Comparison of ENCODE assay signal across 1 cellular context in genomic region chr2:20431772-20432171, GRCh38.
TF ChIP-seq lines count a peak whose summit lies in the region.

No MANE protein-coding gene starts in this region.

TF ChIP-seq in HepG2, 621 proteins besides CTCF, POLR2A, EP300 and RAD21 (continued from another document and continues in another):
- TF ChIP-seq, protein P1, sequence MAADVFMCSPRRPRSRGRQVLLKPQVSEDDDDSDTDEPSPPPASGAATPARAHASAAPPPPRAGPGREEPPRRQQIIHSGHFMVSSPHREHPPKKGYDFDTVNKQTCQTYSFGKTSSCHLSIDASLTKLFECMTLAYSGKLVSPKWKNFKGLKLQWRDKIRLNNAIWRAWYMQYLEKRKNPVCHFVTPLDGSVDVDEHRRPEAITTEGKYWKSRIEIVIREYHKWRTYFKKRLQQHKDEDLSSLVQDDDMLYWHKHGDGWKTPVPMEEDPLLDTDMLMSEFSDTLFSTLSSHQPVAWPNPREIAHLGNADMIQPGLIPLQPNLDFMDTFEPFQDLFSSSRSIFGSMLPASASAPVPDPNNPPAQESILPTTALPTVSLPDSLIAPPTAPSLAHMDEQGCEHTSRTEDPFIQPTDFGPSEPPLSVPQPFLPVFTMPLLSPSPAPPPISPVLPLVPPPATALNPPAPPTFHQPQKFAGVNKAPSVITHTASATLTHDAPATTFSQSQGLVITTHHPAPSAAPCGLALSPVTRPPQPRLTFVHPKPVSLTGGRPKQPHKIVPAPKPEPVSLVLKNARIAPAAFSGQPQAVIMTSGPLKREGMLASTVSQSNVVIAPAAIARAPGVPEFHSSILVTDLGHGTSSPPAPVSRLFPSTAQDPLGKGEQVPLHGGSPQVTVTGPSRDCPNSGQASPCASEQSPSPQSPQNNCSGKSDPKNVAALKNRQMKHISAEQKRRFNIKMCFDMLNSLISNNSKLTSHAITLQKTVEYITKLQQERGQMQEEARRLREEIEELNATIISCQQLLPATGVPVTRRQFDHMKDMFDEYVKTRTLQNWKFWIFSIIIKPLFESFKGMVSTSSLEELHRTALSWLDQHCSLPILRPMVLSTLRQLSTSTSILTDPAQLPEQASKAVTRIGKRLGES (CRISPR knock-in tag; IDR thresholded peaks at IDR 0.05; ENCODE audit: borderline replicate concordance) = no peak
- no peak for TF ChIP-seq TARDBP (CRISPR knock-in tag; IDR thresholded peaks at IDR 0.05)
- no peak for TF ChIP-seq ZNF180 (CRISPR knock-in tag; IDR thresholded peaks at IDR 0.05; ENCODE audit: borderline replicate concordance, low read depth)
- TF ChIP-seq ZNF75D (CRISPR knock-in tag; IDR thresholded peaks at IDR 0.05; ENCODE audit: borderline replicate concordance) = no peak
- TF ChIP-seq ZNF530 (CRISPR knock-in tag; IDR thresholded peaks at IDR 0.05; ENCODE audit: low read depth) = no peak
- TF ChIP-seq LCORL (IDR thresholded peaks at IDR 0.05) = no peak
- TF ChIP-seq LCORL (CRISPR knock-in tag; IDR thresholded peaks at IDR 0.05) = no peak
- TF ChIP-seq CHD2 (IDR thresholded peaks at IDR 0.05; ENCODE audit: low read depth, low read length) = no peak
- TF ChIP-seq, protein P2, sequence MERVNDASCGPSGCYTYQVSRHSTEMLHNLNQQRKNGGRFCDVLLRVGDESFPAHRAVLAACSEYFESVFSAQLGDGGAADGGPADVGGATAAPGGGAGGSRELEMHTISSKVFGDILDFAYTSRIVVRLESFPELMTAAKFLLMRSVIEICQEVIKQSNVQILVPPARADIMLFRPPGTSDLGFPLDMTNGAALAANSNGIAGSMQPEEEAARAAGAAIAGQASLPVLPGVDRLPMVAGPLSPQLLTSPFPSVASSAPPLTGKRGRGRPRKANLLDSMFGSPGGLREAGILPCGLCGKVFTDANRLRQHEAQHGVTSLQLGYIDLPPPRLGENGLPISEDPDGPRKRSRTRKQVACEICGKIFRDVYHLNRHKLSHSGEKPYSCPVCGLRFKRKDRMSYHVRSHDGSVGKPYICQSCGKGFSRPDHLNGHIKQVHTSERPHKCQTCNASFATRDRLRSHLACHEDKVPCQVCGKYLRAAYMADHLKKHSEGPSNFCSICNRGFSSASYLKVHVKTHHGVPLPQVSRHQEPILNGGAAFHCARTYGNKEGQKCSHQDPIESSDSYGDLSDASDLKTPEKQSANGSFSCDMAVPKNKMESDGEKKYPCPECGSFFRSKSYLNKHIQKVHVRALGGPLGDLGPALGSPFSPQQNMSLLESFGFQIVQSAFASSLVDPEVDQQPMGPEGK (CRISPR knock-in tag; IDR thresholded peaks at IDR 0.05) = no peak
- TF ChIP-seq UBTF (CRISPR knock-in tag; IDR thresholded peaks at IDR 0.05) = no peak
- no peak for TF ChIP-seq ZNF891 (CRISPR knock-in tag; IDR thresholded peaks at IDR 0.05)
- TF ChIP-seq ERF (CRISPR knock-in tag; IDR thresholded peaks at IDR 0.05) = 0 out of 2 replicates have a peak, but pooled peaks have one; percentile 15
- TF ChIP-seq SUZ12 (IDR thresholded peaks at IDR 0.05; ENCODE audit: low read depth, low read length) = no peak
- 0 out of 4 replicates have a peak, but pooled peaks of 1 of the 2 experiments have one; percentile 12 for TF ChIP-seq HMGXB4 (CRISPR knock-in tag; IDR thresholded peaks at IDR 0.05; ENCODE audit: borderline replicate concordance in 1 of 2, low read depth in 1 of 2)
- no peak for TF ChIP-seq ARHGAP35 (CRISPR knock-in tag; IDR thresholded peaks at IDR 0.05; ENCODE audit: borderline replicate concordance)
- TF ChIP-seq ZNF329 (CRISPR knock-in tag; IDR thresholded peaks at IDR 0.05; ENCODE audit: low read depth) = no peak
- TF ChIP-seq CBX5 (CRISPR knock-in tag; IDR thresholded peaks at IDR 0.05; ENCODE audit: borderline replicate concordance) = no peak
- TF ChIP-seq KDM1A (CRISPR knock-in tag; IDR thresholded peaks at IDR 0.05) = no peak
- no peak for TF ChIP-seq MIER2 (CRISPR knock-in tag; IDR thresholded peaks at IDR 0.05)
- no peak for TF ChIP-seq ZNF619 (CRISPR knock-in tag; IDR thresholded peaks at IDR 0.05)
- TF ChIP-seq SRY (CRISPR knock-in tag; IDR thresholded peaks at IDR 0.05) = no peak
- TF ChIP-seq PCBP1 (IDR thresholded peaks at IDR 0.05; ENCODE audit: borderline replicate concordance, low read depth, low read length) = no peak
- TF ChIP-seq NR2F6 (IDR thresholded peaks at IDR 0.05) = peak; percentile 79
- TF ChIP-seq NR2F6 (CRISPR knock-in tag; IDR thresholded peaks at IDR 0.05) = peak; percentile 80; the same call in 1 of the 2 replicates
- no peak for TF ChIP-seq RELA (CRISPR knock-in tag; IDR thresholded peaks at IDR 0.05)
- TF ChIP-seq USF2 (IDR thresholded peaks at IDR 0.05; ENCODE audit: low read depth, low read length) = no peak
- no peak for TF ChIP-seq USF2 (CRISPR knock-in tag; IDR thresholded peaks at IDR 0.05; ENCODE audit: borderline replicate concordance)
- TF ChIP-seq ZNF232 (CRISPR knock-in tag; IDR thresholded peaks at IDR 0.05; ENCODE audit: borderline replicate concordance) = no peak
- TF ChIP-seq, protein P3, sequence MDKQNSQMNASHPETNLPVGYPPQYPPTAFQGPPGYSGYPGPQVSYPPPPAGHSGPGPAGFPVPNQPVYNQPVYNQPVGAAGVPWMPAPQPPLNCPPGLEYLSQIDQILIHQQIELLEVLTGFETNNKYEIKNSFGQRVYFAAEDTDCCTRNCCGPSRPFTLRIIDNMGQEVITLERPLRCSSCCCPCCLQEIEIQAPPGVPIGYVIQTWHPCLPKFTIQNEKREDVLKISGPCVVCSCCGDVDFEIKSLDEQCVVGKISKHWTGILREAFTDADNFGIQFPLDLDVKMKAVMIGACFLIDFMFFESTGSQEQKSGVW (CRISPR knock-in tag; IDR thresholded peaks at IDR 0.05; ENCODE audit: borderline replicate concordance) = no peak
- TF ChIP-seq PHF8 (CRISPR knock-in tag; IDR thresholded peaks at IDR 0.05) = no peak
- TF ChIP-seq GZF1 (CRISPR knock-in tag; IDR thresholded peaks at IDR 0.05) = no peak
- TF ChIP-seq, protein P4, sequence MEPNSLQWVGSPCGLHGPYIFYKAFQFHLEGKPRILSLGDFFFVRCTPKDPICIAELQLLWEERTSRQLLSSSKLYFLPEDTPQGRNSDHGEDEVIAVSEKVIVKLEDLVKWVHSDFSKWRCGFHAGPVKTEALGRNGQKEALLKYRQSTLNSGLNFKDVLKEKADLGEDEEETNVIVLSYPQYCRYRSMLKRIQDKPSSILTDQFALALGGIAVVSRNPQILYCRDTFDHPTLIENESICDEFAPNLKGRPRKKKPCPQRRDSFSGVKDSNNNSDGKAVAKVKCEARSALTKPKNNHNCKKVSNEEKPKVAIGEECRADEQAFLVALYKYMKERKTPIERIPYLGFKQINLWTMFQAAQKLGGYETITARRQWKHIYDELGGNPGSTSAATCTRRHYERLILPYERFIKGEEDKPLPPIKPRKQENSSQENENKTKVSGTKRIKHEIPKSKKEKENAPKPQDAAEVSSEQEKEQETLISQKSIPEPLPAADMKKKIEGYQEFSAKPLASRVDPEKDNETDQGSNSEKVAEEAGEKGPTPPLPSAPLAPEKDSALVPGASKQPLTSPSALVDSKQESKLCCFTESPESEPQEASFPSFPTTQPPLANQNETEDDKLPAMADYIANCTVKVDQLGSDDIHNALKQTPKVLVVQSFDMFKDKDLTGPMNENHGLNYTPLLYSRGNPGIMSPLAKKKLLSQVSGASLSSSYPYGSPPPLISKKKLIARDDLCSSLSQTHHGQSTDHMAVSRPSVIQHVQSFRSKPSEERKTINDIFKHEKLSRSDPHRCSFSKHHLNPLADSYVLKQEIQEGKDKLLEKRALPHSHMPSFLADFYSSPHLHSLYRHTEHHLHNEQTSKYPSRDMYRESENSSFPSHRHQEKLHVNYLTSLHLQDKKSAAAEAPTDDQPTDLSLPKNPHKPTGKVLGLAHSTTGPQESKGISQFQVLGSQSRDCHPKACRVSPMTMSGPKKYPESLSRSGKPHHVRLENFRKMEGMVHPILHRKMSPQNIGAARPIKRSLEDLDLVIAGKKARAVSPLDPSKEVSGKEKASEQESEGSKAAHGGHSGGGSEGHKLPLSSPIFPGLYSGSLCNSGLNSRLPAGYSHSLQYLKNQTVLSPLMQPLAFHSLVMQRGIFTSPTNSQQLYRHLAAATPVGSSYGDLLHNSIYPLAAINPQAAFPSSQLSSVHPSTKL (CRISPR knock-in tag; IDR thresholded peaks at IDR 0.05) = peak; percentile 63
- TF ChIP-seq AHR (CRISPR knock-in tag; IDR thresholded peaks at IDR 0.05) = no peak
- TF ChIP-seq ZFP37 (CRISPR knock-in tag; IDR thresholded peaks at IDR 0.05; ENCODE audit: borderline replicate concordance) = no peak
- no peak for TF ChIP-seq KMT2A (CRISPR knock-in tag; IDR thresholded peaks at IDR 0.05)
- TF ChIP-seq ZBTB25 (CRISPR knock-in tag; IDR thresholded peaks at IDR 0.05) = no peak
- TF ChIP-seq ZNF326 (CRISPR knock-in tag; IDR thresholded peaks at IDR 0.05; ENCODE audit: borderline replicate concordance) = no peak
